8 cellular contexts compared by ENCODE assay signal in the genomic region with DNA sequence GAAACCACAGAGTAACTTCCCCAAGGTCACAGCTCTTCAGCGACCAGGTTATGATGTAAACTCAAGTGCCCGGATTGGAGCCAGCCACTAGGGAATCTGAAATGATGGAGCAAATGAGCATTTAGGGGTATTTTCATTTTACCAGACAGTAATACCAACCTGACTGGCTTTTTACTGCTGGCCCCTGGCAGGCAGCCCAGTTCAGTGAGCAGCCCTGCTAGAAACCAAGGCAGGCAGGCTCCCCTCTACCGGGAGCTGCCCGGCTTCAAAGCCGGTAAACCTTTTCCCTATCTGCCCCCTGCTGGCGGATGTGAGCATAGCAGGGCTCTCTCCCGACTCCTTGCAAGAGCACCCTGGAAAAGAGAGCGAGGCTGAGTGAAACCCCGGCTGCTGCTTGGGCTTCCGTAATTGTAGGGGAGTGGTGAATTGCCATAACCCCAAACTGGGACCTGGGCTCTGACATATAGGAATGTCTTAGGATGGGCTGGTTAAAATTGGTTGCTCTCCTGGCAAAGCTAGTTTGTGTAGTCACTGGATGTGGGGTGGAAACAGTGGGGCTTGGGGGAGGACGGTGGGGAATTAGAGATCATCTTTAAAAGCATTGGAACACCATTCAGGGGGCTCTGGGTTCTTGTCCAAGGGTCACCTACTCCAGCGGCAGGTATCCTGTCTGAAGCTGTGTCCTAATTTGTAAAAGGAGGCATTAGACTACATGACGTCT.
A peak's percentile ranks its signal among the peaks of the same experiment; 100 is the strongest.
DNase-seq lines count a peak whose midpoint lies in the region; ATAC-seq and TF ChIP-seq lines count a peak whose summit lies in the region.

No MANE protein-coding gene starts in this region.

- ATAC-seq in GM18505 (IDR thresholded peaks at IDR 0.05; ENCODE audit: unreplicated experiment), result peak; percentile 65
- ATAC-seq in RWPE2 (ENCODE audit: low read depth), result peak; percentile 85
- peak; percentile 83 for ATAC-seq in omental fat pad (ENCODE audit: low FRiP score)

- H3K4me3 ChIP-seq in RWPE2 (ENCODE audit: severe bottlenecking) (no peak overlapping the region), testis (no peak overlapping the region)

- no peak for TF ChIP-seq POLR2A in GM18505 (IDR thresholded peaks at IDR 0.05; ENCODE audit: borderline replicate concordance, extremely low read depth, insufficient read depth, insufficient read length)
- no peak for TF ChIP-seq POLR2A in testis (IDR thresholded peaks at IDR 0.05)

- H3K9me3 ChIP-seq in RWPE2 (ENCODE audit: severe bottlenecking) (no peaks in the 10 kb centered on the region), testis (no peaks in the 10 kb centered on the region)

- 16 to 21% methylated on average over 11 to 13 of the region's 13 CpGs for WGBS in testis, 2 donors

- DNase-seq in 8988T (peak; percentile 31), RWPE2 (ENCODE audit: low spot score) (peak; percentile 94), foreskin melanocyte (peak; percentile 59), omental fat pad (ENCODE audit: low spot score) (peak; percentile 96), testis (peak; percentile 96)
- DNase-seq in activated T-helper 2 cell treated with anti-CD3 and anti-CD28 coated beads, Interferon-gamma antibody, Interleukin-2, Interleukin-4, amounts not matched to agents 10 μg/mL and 5 μg/mL and 100 μg/mL, durations not matched to agents 14 hours and 24 hours and 36 hours (ENCODE audit: low spot score), result peak; percentile 65

- peak; percentile 94 for TF ChIP-seq CTCF in LNCAP (IDR thresholded peaks at IDR 0.05)
- peak; percentile 99 for TF ChIP-seq CTCF in RWPE2 (IDR thresholded peaks at IDR 0.05; ENCODE audit: poor library complexity, severe bottlenecking)
- TF ChIP-seq CTCF in omental fat pad (IDR thresholded peaks at IDR 0.05), result peak in 2 of 3 donors; percentile 66 to 85
- TF ChIP-seq CTCF in testis (IDR thresholded peaks at IDR 0.05), result peak; percentile 87 to 98 (median 87)

- peaks cover 3% of the 10 kb centered on the region for H3K4me1 Mint-ChIP-seq in activated T-helper 2 cell treated with anti-CD3 and anti-CD28 coated beads, Interferon-gamma antibody, Interleukin-2, Interleukin-4, amounts not matched to agents 10 μg/mL and 5 μg/mL and 100 μg/mL, durations not matched to agents 14 hours and 24 hours and 36 hours (ENCODE audit: low read depth)

- intact Hi-C loops in activated T-helper 2 cell treated with anti-CD3 and anti-CD28 coated beads, Interferon-gamma antibody, Interleukin-2, Interleukin-4, amounts not matched to agents 10 μg/mL and 5 μg/mL and 100 μg/mL, durations not matched to agents 14 hours and 24 hours and 36 hours (cut with micrococcal nuclease), result loop anchor here (1.0 kb wide), 1 partner anchor 29 kb away; no protein-coding TSS in a partner anchor
- intact Hi-C loops in testis (cut with DNase I; ENCODE audit: low total_unique reads), result no loop called here

- H3K4me1 ChIP-seq in RWPE2 (ENCODE audit: insufficient read depth, poor library complexity, severe bottlenecking) (peaks cover 13% of the 10 kb centered on the region), testis (no peaks in the 10 kb centered on the region)

- no peaks in the 10 kb centered on the region for H3K36me3 Mint-ChIP-seq in activated T-helper 2 cell treated with anti-CD3 and anti-CD28 coated beads, Interferon-gamma antibody, Interleukin-2, Interleukin-4, amounts not matched to agents 10 μg/mL and 5 μg/mL and 100 μg/mL, durations not matched to agents 14 hours and 24 hours and 36 hours (ENCODE audit: low read depth)

- H3K27me3 Mint-ChIP-seq in activated T-helper 2 cell treated with anti-CD3 and anti-CD28 coated beads, Interferon-gamma antibody, Interleukin-2, Interleukin-4, amounts not matched to agents 10 μg/mL and 5 μg/mL and 100 μg/mL, durations not matched to agents 14 hours and 24 hours and 36 hours (ENCODE audit: low read depth), result peaks cover 26% of the 10 kb centered on the region

- no peak overlapping the region for H3K27ac Mint-ChIP-seq in activated T-helper 2 cell treated with anti-CD3 and anti-CD28 coated beads, Interferon-gamma antibody, Interleukin-2, Interleukin-4, amounts not matched to agents 10 μg/mL and 5 μg/mL and 100 μg/mL, durations not matched to agents 14 hours and 24 hours and 36 hours

- H3K36me3 ChIP-seq in RWPE2 (ENCODE audit: low read depth) (no peaks in the 10 kb centered on the region), testis (ENCODE audit: low read depth, missing control alignments) (no peaks in the 10 kb centered on the region)

- H3K27me3 ChIP-seq in RWPE2 (ENCODE audit: insufficient read depth, poor library complexity, severe bottlenecking), result no peaks in the 10 kb centered on the region
- no peaks in the 10 kb centered on the region for H3K27me3 ChIP-seq in testis

- peak overlapping the region; percentile 26 for H3K27ac ChIP-seq in RWPE2 (ENCODE audit: poor library complexity, severe bottlenecking)
- no peak overlapping the region for H3K27ac ChIP-seq in testis

- no peaks in the 10 kb centered on the region for H3K9me3 Mint-ChIP-seq in activated T-helper 2 cell treated with anti-CD3 and anti-CD28 coated beads, Interferon-gamma antibody, Interleukin-2, Interleukin-4, amounts not matched to agents 10 μg/mL and 5 μg/mL and 100 μg/mL, durations not matched to agents 14 hours and 24 hours and 36 hours

- H3K4me3 Mint-ChIP-seq in activated T-helper 2 cell treated with anti-CD3 and anti-CD28 coated beads, Interferon-gamma antibody, Interleukin-2, Interleukin-4, amounts not matched to agents 10 μg/mL and 5 μg/mL and 100 μg/mL, durations not matched to agents 14 hours and 24 hours and 36 hours (ENCODE audit: low read depth), result no peak overlapping the region

Comparison
In these comparisons a context has a peak if more than half of its experiments do, and no peak if none do; other contexts are left out.
1. DNase-seq: peak in every context shown above with its lines; median percentile 96 in omental fat pad; 96 in testis; 94 in RWPE2; 65 in activated T-helper 2 cell treated with anti-CD3 and anti-CD28 coated beads, Interferon-gamma antibody, Interleukin-2, Interleukin-4, amounts not matched to agents 10 μg/mL and 5 μg/mL and 100 μg/mL, durations not matched to agents 14 hours and 24 hours and 36 hours; 59 in foreskin melanocyte; 31 in 8988T.